17 cellular contexts compared by ENCODE assay signal in genomic region chr3:66610548-66610909, GRCh38.
DNase-seq lines count a peak whose midpoint lies in the region; FAIRE-seq and TF ChIP-seq lines count a peak whose summit lies in the region.
"Had no signal": no experiment of that assay in that cellular context is flagged by ENCODE, and none has a peak within 500 bp of the region (broad histone marks: within the 10 kb centered on the region; RNA-seq: fewer than 3 reads in every experiment).

No MANE protein-coding gene starts in this region.

- H3K36me3 Mint-ChIP-seq in astrocyte (ENCODE audit: low read depth, unreplicated experiment), result no peaks in the 10 kb centered on the region
- H3K36me3 Mint-ChIP-seq: CD8-positive, alpha-beta T cell had no signal

- peak overlapping the region; percentile 51 for H3K9ac ChIP-seq in astrocyte (ENCODE audit: low read length)
- no peak overlapping the region for H3K9ac ChIP-seq in iPS-18a (ENCODE audit: low read length)

- no peaks in the 10 kb centered on the region for H3K9me3 ChIP-seq in astrocyte (ENCODE audit: insufficient read depth, low read depth, low read length)
- no peaks in the 10 kb centered on the region for H3K9me3 ChIP-seq in iPS-18a (ENCODE audit: control insufficient read depth, low read depth, low read length)

- no peak overlapping the region for H2AFZ ChIP-seq in astrocyte (ENCODE audit: low read depth, low read length)

- H3K4me1 Mint-ChIP-seq in astrocyte (ENCODE audit: low read depth, unreplicated experiment), result peaks cover 14% of the 10 kb centered on the region

- H3K27me3 Mint-ChIP-seq in astrocyte (ENCODE audit: low read depth, unreplicated experiment), result peaks cover 2% of the 10 kb centered on the region

- H3K4me3 ChIP-seq in astrocyte (ENCODE audit: insufficient read depth, low read depth, low read length) (no peak overlapping the region), iPS-18a (ENCODE audit: low read length) (no peak overlapping the region)
- H3K4me3 ChIP-seq: K562 had no signal

- H3K4me3 Mint-ChIP-seq in astrocyte (ENCODE audit: unreplicated experiment), result no peak overlapping the region
- H3K4me3 Mint-ChIP-seq: CD8-positive, alpha-beta T cell had no signal

- H3K27me3 ChIP-seq in astrocyte (ENCODE audit: insufficient read depth, low read length), result no peaks in the 10 kb centered on the region
- no peaks in the 10 kb centered on the region for H3K27me3 ChIP-seq in iPS-18a (ENCODE audit: control insufficient read depth, insufficient read depth, low read length)

- H3K27ac Mint-ChIP-seq in astrocyte (ENCODE audit: unreplicated experiment), result peak overlapping the region; percentile 95
- H3K27ac Mint-ChIP-seq: CD8-positive, alpha-beta T cell had no signal

- H4K20me1 ChIP-seq in astrocyte (ENCODE audit: insufficient read depth, low read length), result no peaks in the 10 kb centered on the region

- H3K4me1 ChIP-seq in astrocyte (ENCODE audit: insufficient read depth, low read length) (peaks cover 16% of the 10 kb centered on the region), iPS-18a (ENCODE audit: control insufficient read depth, low read depth, low read length) (peaks cover 18% of the 10 kb centered on the region)

- H3K4me2 ChIP-seq in astrocyte (ENCODE audit: low read length), result peak overlapping the region; percentile 61

- TF ChIP-seq CTCF in astrocyte (IDR thresholded peaks at IDR 0.05; ENCODE audit: insufficient read depth, low read depth, low read length), result no peak

- H3K36me3 ChIP-seq in astrocyte (ENCODE audit: insufficient read depth, low read length), result no peaks in the 10 kb centered on the region
- no peaks in the 10 kb centered on the region for H3K36me3 ChIP-seq in iPS-18a (ENCODE audit: control insufficient read depth, low read depth, low read length)

- H3K27ac ChIP-seq in astrocyte (ENCODE audit: low read depth, low read length), result peak overlapping the region; percentile 73
- H3K27ac ChIP-seq in iPS-18a (ENCODE audit: low read length), result peak overlapping the region; percentile 0
- H3K27ac ChIP-seq: 22Rv1 had no signal

- peak; percentile 17 for DNase-seq in NCI-H2227 (lab: John Stamatoyannopoulos, UW; ENCODE audit: unreplicated experiment)
- no peak for DNase-seq in NCI-H2227 treated with DMSO at 0.1 percent for 48 hours (lab: John Stamatoyannopoulos, UW)
- no peak for DNase-seq in astrocyte (ENCODE audit: low read depth)
- DNase-seq in HuH-7.5 (ENCODE audit: low spot score), result no peak
- DNase-seq in NCI-H510A (lab: John Stamatoyannopoulos, UW), result no peak
- DNase-seq in NCI-H774 (lab: John Stamatoyannopoulos, UW), result no peak
- no peak for DNase-seq in NCI-H2171 (lab: John Stamatoyannopoulos, UW)
- DNase-seq: CD8-positive, alpha-beta T cell; GOT3; MM.1S; NCI-H1048; NCI-H187 had no signal

- no peaks in the 10 kb centered on the region for H3K9me3 Mint-ChIP-seq in astrocyte (ENCODE audit: unreplicated experiment)

- no peaks in the 10 kb centered on the region for H3K79me2 ChIP-seq in astrocyte (ENCODE audit: insufficient read depth, low read length)

- FAIRE-seq in astrocyte (lab: Jason Lieb, UNC), result no peak
- FAIRE-seq: G401.6, GM18507, K562 had no signal
